14 cellular contexts compared by ENCODE assay signal in the genomic region with DNA sequence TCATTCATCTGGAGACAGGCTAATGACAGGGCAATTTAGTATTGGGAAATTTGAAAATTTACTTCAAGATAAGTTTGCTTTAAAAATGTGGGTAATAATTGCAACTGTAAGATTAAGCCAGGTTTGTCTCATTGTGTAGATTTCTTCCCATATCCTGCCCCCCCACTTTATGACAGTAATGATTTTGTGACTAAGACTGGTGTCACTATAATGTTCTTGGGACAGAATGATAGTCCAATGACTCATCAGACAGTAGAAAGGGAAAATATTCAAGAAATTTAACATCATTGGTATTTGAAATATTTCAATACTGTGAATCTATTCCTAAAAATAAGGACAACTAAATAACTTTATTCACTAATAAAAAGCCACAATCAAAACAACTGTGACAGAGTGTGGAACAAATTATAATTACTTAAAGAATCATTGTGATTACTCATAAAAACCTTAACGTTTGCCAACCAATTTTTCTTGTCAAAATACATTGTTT. TPM values are rescaled to one million over a fixed set of nuclear protein-coding genes. Genes with fewer than 3 reads are reported as not detected.
DNase-seq lines count a peak whose midpoint lies in the region; ATAC-seq, FAIRE-seq and TF ChIP-seq lines count a peak whose summit lies in the region.
"Had no signal": no experiment of that assay in that cellular context is flagged by ENCODE, and none has a peak within 500 bp of the region (broad histone marks: within the 10 kb centered on the region; RNA-seq: fewer than 3 reads in every experiment).

No MANE protein-coding gene starts in this region.

- H3K36me3 Mint-ChIP-seq in endothelial cell (ENCODE audit: low read depth, unreplicated experiment) = peaks cover 4% of the 10 kb centered on the region

- H3K36me3 ChIP-seq in adipocyte (ENCODE audit: control insufficient read depth, insufficient read depth, low read length, severe bottlenecking) (no peaks in the 10 kb centered on the region), keratinocyte (ENCODE audit: control insufficient read depth in 2 of 2, extremely low read depth in 1 of 2, insufficient read depth in 2 of 2, low read length in 2 of 2) (no peaks in the 10 kb centered on the region)
- H3K36me3 ChIP-seq: uterus had no signal

- peak overlapping the region; percentile 38 for H3K4me2 ChIP-seq in keratinocyte (ENCODE audit: control insufficient read depth, extremely low read depth, insufficient read depth, low read depth, low read length)

- peak; percentile 5 for FAIRE-seq in keratinocyte (lab: Jason Lieb, UNC)

- no peaks in the 10 kb centered on the region for H3K9me1 ChIP-seq in keratinocyte (ENCODE audit: control insufficient read depth, extremely low read depth, insufficient read depth, low read length)

- H3K27me3 ChIP-seq in adipocyte (replicated peaks; ENCODE audit: control insufficient read depth, insufficient read depth, low read length) = no peaks in the 10 kb centered on the region
- H3K27me3 ChIP-seq in keratinocyte (ENCODE audit: control insufficient read depth, extremely low read depth, insufficient read depth, low read length) = no peaks in the 10 kb centered on the region
- H3K27me3 ChIP-seq: uterus had no signal

- H3K4me1 ChIP-seq in adipocyte (ENCODE audit: control insufficient read depth, insufficient read depth, low read length) = peaks cover 21% of the 10 kb centered on the region
- H3K4me1 ChIP-seq in keratinocyte (ENCODE audit: control insufficient read depth, extremely low read depth, insufficient read depth, low read length) = peaks cover 13% of the 10 kb centered on the region
- H3K4me1 ChIP-seq: uterus had no signal

- no peak overlapping the region for H3K4me3 ChIP-seq in AG09309 (ENCODE audit: control insufficient read depth, low read depth, low read length)
- no peak overlapping the region for H3K4me3 ChIP-seq in adipocyte (ENCODE audit: low read length)
- no peak overlapping the region for H3K4me3 ChIP-seq in keratinocyte (ENCODE audit: control insufficient read depth in 2 of 3, extremely low read depth in 1 of 3, insufficient read depth in 2 of 3, low read depth in 1 of 3, low read length in 3 of 3)
- H3K4me3 ChIP-seq: skin epidermis, uterus had no signal

- no peak overlapping the region for H3K4me3 Mint-ChIP-seq in endothelial cell (ENCODE audit: unreplicated experiment)
- H3K4me3 Mint-ChIP-seq: activated naive CD4-positive, alpha-beta T cell treated with anti-CD3 and anti-CD28 coated beads, Interleukin-2, amount 50 U/mL, for 24 hours had no signal

- dilution Hi-C loops in keratinocyte (cut with MboI; ENCODE audit: extremely low pct_ligation_motif_present, low sequenced_read_pairs) = no loop called here

- no peak overlapping the region for H3K27ac ChIP-seq in keratinocyte (ENCODE audit: control insufficient read depth, insufficient read depth, low read length)
- H3K27ac ChIP-seq: skin epidermis, uterus had no signal

- ATAC-seq in HG03442 (IDR thresholded peaks at IDR 0.05; ENCODE audit: unreplicated experiment) = no peak

- H3K9me3 ChIP-seq in adipocyte (ENCODE audit: control insufficient read depth, low read length) (no peaks in the 10 kb centered on the region), keratinocyte (ENCODE audit: control insufficient read depth, low read depth, low read length) (no peaks in the 10 kb centered on the region)
- H3K9me3 ChIP-seq: uterus had no signal

- DNase-seq in AG09309 (ENCODE audit: low read depth) (peak; percentile 50), HCEC 1CT (peak; percentile 91), adipocyte (ENCODE audit: low read depth) (peak; percentile 44), keratinocyte (ENCODE audit: low read depth, low spot score) (peak; percentile 55), epidermal melanocyte (ENCODE audit: insufficient read length, low spot score) (no peak), endothelial cell (ENCODE audit: low spot score) (no peak), NCI-H526 treated with DMSO at 0.1 percent for 48 hours (lab: John Stamatoyannopoulos, UW) (no peak)
- DNase-seq: activated CD4-positive, alpha-beta T cell treated with anti-CD3 and anti-CD28 coated beads, Interleukin-2, amount 50 U/mL, for 48 hours; NCI-H524 treated with DMSO at 0.1 percent for 48 hours; T-helper 1 cell; uterus had no signal

- H3K9ac ChIP-seq in adipocyte (ENCODE audit: low read length) (peak overlapping the region; percentile 69), keratinocyte (ENCODE audit: control insufficient read depth, extremely low read depth, insufficient read depth, low read length) (no peak overlapping the region)

- TF ChIP-seq CTCF in AG09309 (IDR thresholded peaks at IDR 0.05; ENCODE audit: control insufficient read depth, insufficient read depth, low read depth, low read length, missing control alignments) (no peak), keratinocyte (optimal IDR thresholded peaks at IDR 0.05 in 1 of 3, IDR thresholded peaks at IDR 0.05 in 1 of 3, conservative IDR thresholded peaks at IDR 0.05 in 1 of 3; ENCODE audit: extremely low read depth in 1 of 3, insufficient read depth in 2 of 3, low read length in 3 of 3) (no peak), endothelial cell (IDR thresholded peaks at IDR 0.05; ENCODE audit: unreplicated experiment) (no peak)

- peaks cover 1% of the 10 kb centered on the region for H3K27me3 Mint-ChIP-seq in endothelial cell (ENCODE audit: unreplicated experiment)
- H3K27me3 Mint-ChIP-seq: activated naive CD4-positive, alpha-beta T cell treated with anti-CD3 and anti-CD28 coated beads, Interleukin-2, amount 50 U/mL, for 24 hours had no signal

- no peaks in the 10 kb centered on the region for H3K4me1 Mint-ChIP-seq in endothelial cell (ENCODE audit: unreplicated experiment)

- no peaks in the 10 kb centered on the region for H3K79me2 ChIP-seq in keratinocyte (ENCODE audit: control insufficient read depth, insufficient read depth, low read length)

- no peaks in the 10 kb centered on the region for H4K20me1 ChIP-seq in keratinocyte (ENCODE audit: control insufficient read depth, extremely low read depth, insufficient read depth, low read length)

- no peak overlapping the region for H2AFZ ChIP-seq in keratinocyte (ENCODE audit: control insufficient read depth, low read length)

- H3K9me3 Mint-ChIP-seq in endothelial cell (ENCODE audit: unreplicated experiment) = no peaks in the 10 kb centered on the region
- H3K9me3 Mint-ChIP-seq: activated naive CD4-positive, alpha-beta T cell treated with anti-CD3 and anti-CD28 coated beads, Interleukin-2, amount 50 U/mL, for 24 hours had no signal

- H3K27ac Mint-ChIP-seq in endothelial cell (ENCODE audit: unreplicated experiment) = no peak overlapping the region
- H3K27ac Mint-ChIP-seq: activated naive CD4-positive, alpha-beta T cell treated with anti-CD3 and anti-CD28 coated beads, Interleukin-2, amount 50 U/mL, for 24 hours had no signal

RNA-seq across cellular contexts. Expression of a gene that starts 36.7 kb away (rescaled TPM):
- polyA plus RNA-seq in keratinocyte = 58.4 to 101 TPM (median 97.9 TPM) in 3 replicates
- polyA plus RNA-seq in keratinocyte (2011; ENCODE audit: low read depth) = 87.2 TPM
- 50.4 and 70.4 TPM in 2 replicates for polyA plus RNA-seq in keratinocyte (2011; cell fraction: cytosol; rRNA removed)
- polyA plus RNA-seq in keratinocyte (2011; cell fraction: nucleus; rRNA removed) = 51.9 and 64.6 TPM in 2 replicates
- polyA plus RNA-seq in keratinocyte (2012; ENCODE audit: low replicate concordance) = 49.1 and 94.2 TPM in 2 replicates
- polyA minus RNA-seq in keratinocyte = 18.6 to 119 TPM (median 52.5 TPM) in 3 replicates
- polyA minus RNA-seq in keratinocyte (2011; cell fraction: cytosol; rRNA and poly(A)+ RNA removed) = 48.9 TPM
- 27.8 and 46.2 TPM in 2 replicates for polyA minus RNA-seq in keratinocyte (2011; cell fraction: nucleus; rRNA and poly(A)+ RNA removed)
- 55.9 TPM for total RNA-seq in endothelial cell (ENCODE audit: unreplicated experiment)

RNA-seq across cellular contexts. Expression of a gene that starts 49.4 kb away (rescaled TPM):
- polyA plus RNA-seq in keratinocyte = 4.4 to 21.0 TPM (median 4.7 TPM) in 3 replicates
- not detected for polyA plus RNA-seq in keratinocyte (2011; ENCODE audit: low read depth)
- polyA plus RNA-seq in keratinocyte (2011; cell fraction: cytosol; rRNA removed) = 4.7 and 8.9 TPM in 2 replicates
- polyA plus RNA-seq in keratinocyte (2011; cell fraction: nucleus; rRNA removed) = 8.3 and 13.4 TPM in 2 replicates
- 0.17 and 2.0 TPM in 2 replicates for polyA plus RNA-seq in keratinocyte (2012; ENCODE audit: low replicate concordance)
- 1.9 to 22.2 TPM (median 5.0 TPM) in 3 replicates for polyA minus RNA-seq in keratinocyte
- polyA minus RNA-seq in keratinocyte (2011; cell fraction: cytosol; rRNA and poly(A)+ RNA removed) = 4.0 TPM
- 4.4 and 9.1 TPM in 2 replicates for polyA minus RNA-seq in keratinocyte (2011; cell fraction: nucleus; rRNA and poly(A)+ RNA removed)
- not detected for total RNA-seq in endothelial cell (ENCODE audit: unreplicated experiment)

Comparison
In these comparisons a context has a peak if more than half of its experiments do, and no peak if none do; other contexts are left out.
1. DNase-seq: peak in AG09309 (single experiment), HCEC 1CT (single experiment), adipocyte (single experiment) and keratinocyte (single experiment); none in epidermal melanocyte (single experiment), endothelial cell (single experiment) and NCI-H526 treated with DMSO at 0.1 percent for 48 hours (single experiment).